8 cellular contexts compared by ENCODE assay signal in the genomic region with DNA sequence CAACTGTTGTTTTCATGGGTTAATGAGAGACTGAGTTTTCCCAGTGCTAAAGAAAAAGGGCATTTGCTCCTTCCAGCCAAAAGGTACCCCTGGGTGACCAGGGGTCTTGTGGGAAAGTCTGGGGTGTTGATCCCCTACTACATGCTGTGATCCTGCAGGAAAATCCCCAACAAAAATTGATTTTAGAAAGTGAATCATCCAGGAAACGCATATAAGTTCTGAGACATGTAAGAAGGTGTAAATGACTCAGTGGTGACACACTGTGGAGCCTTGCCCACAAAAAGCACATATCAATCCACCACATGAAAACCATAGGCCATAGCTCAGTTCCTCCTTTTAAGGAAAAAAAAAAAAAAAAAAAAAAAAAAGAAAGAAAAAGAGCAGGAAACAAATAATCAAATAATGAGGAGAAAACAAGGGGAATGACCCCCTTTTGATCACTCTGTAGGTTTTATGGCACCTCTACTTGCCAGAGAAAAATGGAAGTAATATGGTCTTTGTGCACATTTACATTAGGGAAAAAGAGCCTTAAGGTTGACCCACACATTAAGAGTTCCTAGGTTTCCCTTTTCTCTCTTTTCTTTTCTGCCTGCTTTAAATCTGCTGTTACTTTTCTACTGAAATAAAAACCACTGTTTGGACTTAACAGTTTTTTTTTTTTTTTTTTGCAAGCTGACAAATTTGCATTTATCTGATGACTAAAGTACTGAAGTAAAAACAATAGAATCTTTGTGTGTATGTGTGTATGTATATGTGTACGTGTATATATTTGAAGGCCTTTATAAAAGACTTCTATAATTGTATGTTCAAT.
DNase-seq lines count a peak whose midpoint lies in the region; ATAC-seq and TF ChIP-seq lines count a peak whose summit lies in the region.

No MANE protein-coding gene starts in this region.

- in situ Hi-C loops in transverse colon (cut with MboI; ENCODE audit: low pct_ligation_motif_present in 1 of 4, low pct_unique_long_range_greater_than_20kb in 1 of 4, low sequenced_read_pairs in 3 of 4) = no loop called here

- H3K4me1 ChIP-seq in transverse colon (no peaks in the 10 kb centered on the region), ovary (ENCODE audit: insufficient read depth) (no peaks in the 10 kb centered on the region)

- intact Hi-C loops in transverse colon (cut with DNase I; ENCODE audit: low total_unique reads) (no loop called here), ovary (cut with DNase I) (no loop called here)

- no peak overlapping the region for H3K4me3 ChIP-seq in choroid plexus epithelial cell (ENCODE audit: low read depth, low read length)
- no peak overlapping the region for H3K4me3 ChIP-seq in transverse colon
- H3K4me3 ChIP-seq in ovary = no peak overlapping the region
- H3K4me3 ChIP-seq in WERI-Rb-1 (ENCODE audit: low read depth, low read length) = no peak overlapping the region

- TF ChIP-seq POLR2A in transverse colon (IDR thresholded peaks at IDR 0.05) (no peak), ovary (IDR thresholded peaks at IDR 0.05) (no peak)

- no peaks in the 10 kb centered on the region for H3K36me3 ChIP-seq in transverse colon
- no peaks in the 10 kb centered on the region for H3K36me3 ChIP-seq in ovary
- H3K36me3 ChIP-seq in WERI-Rb-1 = no peaks in the 10 kb centered on the region

- no peak for TF ChIP-seq EP300 in transverse colon (IDR thresholded peaks at IDR 0.05; ENCODE audit: low read depth)
- TF ChIP-seq EP300 in ovary (IDR thresholded peaks at IDR 0.05) = no peak

- DNase-seq in HS-27A (ENCODE audit: low read depth) = peak; percentile 68
- peak; percentile 57 for DNase-seq in choroid plexus epithelial cell (ENCODE audit: low read depth)
- DNase-seq in GOT3 (lab: John Stamatoyannopoulos, UW) = no peak
- no peak for DNase-seq in transverse colon
- DNase-seq in ovary = no peak
- DNase-seq in WERI-Rb-1 = no peak

- no peaks in the 10 kb centered on the region for H3K9me3 ChIP-seq in transverse colon
- no peaks in the 10 kb centered on the region for H3K9me3 ChIP-seq in ovary
- H3K9me3 ChIP-seq in WERI-Rb-1 (ENCODE audit: severe bottlenecking) = no peaks in the 10 kb centered on the region

- 63 to 68% methylated on average over 1 to 2 of the region's 2 CpGs for WGBS in transverse colon (ENCODE audit: low coverage in 1 of 2), 2 donors
- WGBS in ovary, 3 donors = 72 to 77% (median 73%) methylated on average over 2 of the region's 2 CpGs

- H3K27me3 ChIP-seq in transverse colon = no peaks in the 10 kb centered on the region
- H3K27me3 ChIP-seq in ovary = no peaks in the 10 kb centered on the region
- no peaks in the 10 kb centered on the region for H3K27me3 ChIP-seq in WERI-Rb-1 (ENCODE audit: insufficient read depth, low read depth, severe bottlenecking)

- no peak overlapping the region for H3K27ac ChIP-seq in transverse colon
- no peak overlapping the region for H3K27ac ChIP-seq in ovary
- no peak overlapping the region for H3K27ac ChIP-seq in WERI-Rb-1

- peak; percentile 15; the same call in 1 of the 3 replicates for TF ChIP-seq CTCF in GM12872 (IDR thresholded peaks at IDR 0.05; ENCODE audit: insufficient read depth, low read depth, low read length)
- TF ChIP-seq CTCF in choroid plexus epithelial cell (conservative IDR thresholded peaks at IDR 0.05; ENCODE audit: low read depth, low read length) = no peak
- TF ChIP-seq CTCF in transverse colon (IDR thresholded peaks at IDR 0.05) = no peak
- TF ChIP-seq CTCF in ovary (IDR thresholded peaks at IDR 0.05) = no peak
- no peak for TF ChIP-seq CTCF in WERI-Rb-1 (IDR thresholded peaks at IDR 0.05; ENCODE audit: low read depth, low read length)

- peak; percentile 99 for ATAC-seq in GM21447 (IDR thresholded peaks at IDR 0.05; ENCODE audit: unreplicated experiment)

Comparison
In these comparisons a context has a peak if more than half of its experiments do, and no peak if none do; other contexts are left out.
1. DNase-seq: peak in HS-27A (single experiment) and choroid plexus epithelial cell (single experiment); none in GOT3 (single experiment), transverse colon (single experiment), ovary (0 of 5) and WERI-Rb-1 (single experiment).